ENCODE assay signal across 8 cellular contexts in genomic region chr5:177302354-177303110, GRCh38. TPM values are rescaled to one million over a fixed set of nuclear protein-coding genes. Genes with fewer than 3 reads are reported as not detected.
A peak's percentile ranks its signal among the peaks of the same experiment; 100 is the strongest.
DNase-seq lines count a peak whose midpoint lies in the region; ATAC-seq and TF ChIP-seq lines count a peak whose summit lies in the region.

No MANE protein-coding gene starts in this region.

- H3K27ac ChIP-seq in dorsolateral prefrontal cortex, result peak overlapping the region in 49 of 59 donors; percentile 16 to 93 (median 80)

- H3K4me3 Mint-ChIP-seq in natural killer cell treated with Interleukin-12 subunit alpha and Interleukin-12 subunit beta and Interleukin-15 and Interleukin-18, amount 100 ng/mL, for 72 hours, result peak overlapping the region; percentile 96

- TF ChIP-seq CTCF in GM12865 (IDR thresholded peaks at IDR 0.05; ENCODE audit: insufficient read depth, low read depth, low read length, missing control alignments) (peak; percentile 23), dorsolateral prefrontal cortex (IDR thresholded peaks at IDR 0.05 in 54 of 56, conservative IDR thresholded peaks at IDR 0.05 in 2 of 56; ENCODE audit: low read depth in 1 of 56, partially characterized antibody in 56 of 56) (no peak)

- H3K27ac Mint-ChIP-seq in natural killer cell treated with Interleukin-12 subunit alpha and Interleukin-12 subunit beta and Interleukin-15 and Interleukin-18, amount 100 ng/mL, for 72 hours, result peak overlapping the region; percentile 82 to 83

- intact Hi-C loops in dorsolateral prefrontal cortex (cut with DNase I), result loop anchor here (5.0 to 10.0 kb wide), 2 partner anchors 170 to 648 kb away; partner anchors contain the start of gene NSD1 (in 2 of the 2)

- ATAC-seq in natural killer cell treated with Interleukin-12 subunit alpha and Interleukin-12 subunit beta and Interleukin-15 and Interleukin-18, amount 100 ng/mL, for 72 hours, result no peak

- no peaks in the 10 kb centered on the region for H3K27me3 Mint-ChIP-seq in natural killer cell treated with Interleukin-12 subunit alpha and Interleukin-12 subunit beta and Interleukin-15 and Interleukin-18, amount 100 ng/mL, for 72 hours

- peak; percentile 68 for DNase-seq in GM12865 (ENCODE audit: low read depth)
- DNase-seq in OCI-M1 (lab: John Stamatoyannopoulos, UW), result peak; percentile 75
- no peak for DNase-seq in dorsolateral prefrontal cortex
- DNase-seq in natural killer cell treated with Interleukin-12 subunit alpha and Interleukin-12 subunit beta and Interleukin-15 and Interleukin-18, amount 100 ng/mL, for 72 hours (ENCODE audit: low spot score), result no peak
- no peak for DNase-seq in globus pallidus (ENCODE audit: low spot score)
- no peak for DNase-seq in iPS-NIHi7 (ENCODE audit: extremely low spot score)
- DNase-seq in amygdala (lab: John Stamatoyannopoulos, UW), result no peak
- no peak for DNase-seq in AG08396 (ENCODE audit: low spot score)

- H3K4me3 ChIP-seq in GM12865 (ENCODE audit: low read depth, low read length) (peak overlapping the region; percentile 77), dorsolateral prefrontal cortex (peak overlapping the region; percentile 77 to 100 (median 98))

- no peaks in the 10 kb centered on the region for H3K27me3 ChIP-seq in dorsolateral prefrontal cortex

- H3K36me3 Mint-ChIP-seq in natural killer cell treated with Interleukin-12 subunit alpha and Interleukin-12 subunit beta and Interleukin-15 and Interleukin-18, amount 100 ng/mL, for 72 hours, result peaks cover 4% of the 10 kb centered on the region

- peaks cover 61 to 79% of the 10 kb centered on the region in 2 donors for H3K4me1 Mint-ChIP-seq in natural killer cell treated with Interleukin-12 subunit alpha and Interleukin-12 subunit beta and Interleukin-15 and Interleukin-18, amount 100 ng/mL, for 72 hours (ENCODE audit: low read depth in 2 of 2)

- no peaks in the 10 kb centered on the region for H3K9me3 Mint-ChIP-seq in natural killer cell treated with Interleukin-12 subunit alpha and Interleukin-12 subunit beta and Interleukin-15 and Interleukin-18, amount 100 ng/mL, for 72 hours

RNA-seq across cellular contexts. Expression of gene RAB24, which starts 1.0 kb away (rescaled TPM):
- 10 to 100 TPM; 24.3 to 74.5 (median 50.3) TPM for total RNA-seq in dorsolateral prefrontal cortex
- total RNA-seq in natural killer cell treated with Interleukin-12 subunit alpha and Interleukin-12 subunit beta and Interleukin-15 and Interleukin-18, amount 100 ng/mL, for 72 hours, result 10 to 100 TPM; 44.2 to 49.8 TPM

RNA-seq across cellular contexts. Expression of gene PRELID1, which starts 1.1 kb away (rescaled TPM):
- 10 to 100 TPM; 46.3 to 88.8 (median 64.7) TPM for total RNA-seq in dorsolateral prefrontal cortex
- 100 to 1,000 TPM; 310 to 360 TPM for total RNA-seq in natural killer cell treated with Interleukin-12 subunit alpha and Interleukin-12 subunit beta and Interleukin-15 and Interleukin-18, amount 100 ng/mL, for 72 hours

RNA-seq across cellular contexts. Expression of gene MXD3, which starts 9.2 kb away (rescaled TPM):
- 10 to 100 TPM in 8 of 120 experiments, 1 to 10 TPM in 112; 2.1 to 12.7 (median 5.8) TPM for total RNA-seq in dorsolateral prefrontal cortex
- 10 to 100 TPM; 15.0 to 24.8 TPM for total RNA-seq in natural killer cell treated with Interleukin-12 subunit alpha and Interleukin-12 subunit beta and Interleukin-15 and Interleukin-18, amount 100 ng/mL, for 72 hours

RNA-seq across cellular contexts. Expression of gene LMAN2, which starts 48.9 kb away (rescaled TPM):
- total RNA-seq in dorsolateral prefrontal cortex, result 10 to 100 TPM; 37.8 to 73.4 (median 52.2) TPM
- 100 to 1,000 TPM; 136 to 150 TPM for total RNA-seq in natural killer cell treated with Interleukin-12 subunit alpha and Interleukin-12 subunit beta and Interleukin-15 and Interleukin-18, amount 100 ng/mL, for 72 hours

RNA-seq across cellular contexts. Expression of gene RGS14, which starts 55.2 kb away (rescaled TPM):
- 10 to 100 TPM in 117 of 120 experiments, 1 to 10 TPM in 3; 3.8 to 52.2 (median 23.9) TPM for total RNA-seq in dorsolateral prefrontal cortex
- total RNA-seq in natural killer cell treated with Interleukin-12 subunit alpha and Interleukin-12 subunit beta and Interleukin-15 and Interleukin-18, amount 100 ng/mL, for 72 hours, result 10 to 100 TPM; 26.5 to 45.4 TPM

Comparison
In these comparisons a context has a peak if more than half of its experiments do, and no peak if none do; other contexts are left out.
1. DNase-seq: peak in GM12865 (single experiment) and OCI-M1 (single experiment); none in dorsolateral prefrontal cortex (0 of 10), natural killer cell treated with Interleukin-12 subunit alpha and Interleukin-12 subunit beta and Interleukin-15 and Interleukin-18, amount 100 ng/mL, for 72 hours (single experiment), globus pallidus (single experiment), iPS-NIHi7 (single experiment), amygdala (0 of 56) and AG08396 (single experiment).